Comparison of ENCODE assay signal across 18 cellular contexts in the genomic region with DNA sequence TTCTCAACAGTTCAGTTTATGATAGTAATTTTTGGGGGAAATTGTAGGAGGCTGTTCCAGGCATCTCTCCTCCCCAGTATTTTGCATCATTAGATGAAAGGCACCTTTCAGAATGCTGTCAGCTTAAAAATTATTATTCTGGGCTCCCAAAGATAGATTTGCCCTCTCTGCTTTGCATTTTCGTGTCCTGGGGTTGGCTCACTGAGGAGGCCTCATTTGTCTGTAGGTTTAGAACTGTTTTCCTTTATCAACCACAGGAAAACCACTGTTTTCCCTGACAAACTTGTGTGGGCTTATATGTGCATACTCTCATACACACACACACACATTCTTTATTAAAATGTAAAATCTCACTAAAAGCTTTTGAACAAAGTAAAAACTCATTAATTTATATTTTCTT.
DNase-seq lines count a peak whose midpoint lies in the region; ATAC-seq lines count a peak whose summit lies in the region.
"Had no signal": no experiment of that assay in that cellular context is flagged by ENCODE, and none has a peak within 500 bp of the region (broad histone marks: within the 10 kb centered on the region; RNA-seq: fewer than 3 reads in every experiment).

No MANE protein-coding gene starts in this region.

- no peak overlapping the region for H3K4me3 ChIP-seq in MG63

- H3K27me3 ChIP-seq in MG63 = no peaks in the 10 kb centered on the region

- no peaks in the 10 kb centered on the region for H3K36me3 ChIP-seq in MG63

- ATAC-seq in GM18499 (IDR thresholded peaks at IDR 0.05; ENCODE audit: insufficient read depth, unreplicated experiment) (peak; percentile 71), GM19324 (IDR thresholded peaks at IDR 0.05; ENCODE audit: low FRiP score, unreplicated experiment) (peak; percentile 46), GM21723 (IDR thresholded peaks at IDR 0.05; ENCODE audit: unreplicated experiment) (peak; percentile 53), HG03469 (IDR thresholded peaks at IDR 0.05; ENCODE audit: unreplicated experiment) (peak; percentile 62), HG03457 (IDR thresholded peaks at IDR 0.05; ENCODE audit: unreplicated experiment) (no peak)
- ATAC-seq: CD8-positive, alpha-beta T cell had no signal

- no peaks in the 10 kb centered on the region for H3K9me3 ChIP-seq in MG63

- intact Hi-C loops in head of caudate nucleus (cut with DNase I) = no loop called here

- DNase-seq in MG63 (no peak), head of caudate nucleus (no peak), NCI-H1105 treated with DMSO at 0.1 percent for 48 hours (lab: John Stamatoyannopoulos, UW) (no peak)
- DNase-seq: activated CD4-positive, alpha-beta T cell treated with anti-CD3 and anti-CD28 coated beads, Interleukin-2, amount 10 ng/mL, durations not matched to agents 7 days and 5 days; activated naive CD4-positive, alpha-beta T cell treated with anti-CD3 and anti-CD28 coated beads, Interleukin-2, amount 10 ng/mL, durations not matched to agents 7 days and 5 days; CD8-positive, alpha-beta T cell; mammary epithelial cell; NCI-H187 treated with DMSO at 0.1 percent for 48 hours; NCI-H345; RPMI8226; stimulated activated CD4-positive, alpha-beta T cell treated with anti-CD3 and anti-CD28 coated beads, Interleukin-4, amount 100 ng/mL, for 24 hours; stimulated activated CD8-positive, alpha-beta memory T cell treated with anti-CD3 and anti-CD28 coated beads, Interleukin-4, amount 100 ng/mL, for 48 hours; SW 1271 had no signal
